In the genomic region with DNA sequence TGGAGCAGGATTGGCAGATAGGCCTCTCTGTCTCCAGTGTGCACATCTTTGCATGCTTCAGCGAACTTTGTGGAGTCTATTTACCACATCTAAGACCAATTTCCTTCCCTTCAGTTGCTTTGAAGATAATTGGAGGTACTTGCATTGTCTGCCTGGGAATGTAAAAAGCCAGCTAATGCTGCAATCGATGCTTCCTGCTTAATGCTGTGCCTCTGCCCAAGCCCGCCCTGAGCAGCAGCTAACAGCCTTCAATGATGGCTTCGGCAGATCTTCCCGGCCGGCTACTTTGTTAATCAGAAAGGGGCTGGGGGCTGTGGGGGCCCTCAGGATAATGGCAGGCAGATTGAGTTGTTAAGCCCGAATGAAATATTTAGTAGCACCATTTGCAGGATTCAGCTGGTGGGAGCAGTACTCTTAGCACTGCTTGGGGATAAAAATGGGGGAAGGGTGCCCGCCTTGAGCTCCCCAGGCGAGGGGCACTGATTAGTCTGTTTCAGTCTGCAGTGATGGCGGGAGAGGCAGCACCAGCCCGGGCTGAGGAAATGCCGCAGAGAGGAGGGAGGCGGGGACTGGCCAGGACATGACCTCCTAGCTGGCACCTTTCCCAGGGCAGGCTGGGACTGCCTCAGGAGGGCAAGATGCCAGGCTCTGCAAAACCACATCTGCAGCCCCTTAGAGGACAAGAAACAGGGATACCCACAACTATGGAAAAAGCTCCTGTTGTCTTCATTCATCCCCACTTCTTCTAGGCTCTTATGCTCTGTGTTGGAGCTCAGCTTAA, we compare ENCODE assay signal across 8 cellular contexts.
A peak's percentile ranks its signal among the peaks of the same experiment; 100 is the strongest.
DNase-seq lines count a peak whose midpoint lies in the region; ATAC-seq, FAIRE-seq and TF ChIP-seq lines count a peak whose summit lies in the region.

No MANE protein-coding gene starts in this region.

- H3K36me3 ChIP-seq in WERI-Rb-1, result no peaks in the 10 kb centered on the region
- H3K36me3 ChIP-seq in thoracic aorta, result no peaks in the 10 kb centered on the region

- CTCF ChIA-PET in activated naive CD4-positive, alpha-beta T cell treated with anti-CD3 and anti-CD28 coated beads, Interleukin-2, amount 10 ng/mL, durations not matched to agents 7 days and 5 days (lab: Charles Lee), result no interaction called here

- H3K9me3 ChIP-seq in WERI-Rb-1 (ENCODE audit: severe bottlenecking) (no peaks in the 10 kb centered on the region), thoracic aorta (no peaks in the 10 kb centered on the region)

- no peak for FAIRE-seq in D721Med (lab: Jason Lieb, UNC)

- TF ChIP-seq CTCF in WERI-Rb-1 (IDR thresholded peaks at IDR 0.05; ENCODE audit: low read depth, low read length) (no peak), thoracic aorta (IDR thresholded peaks at IDR 0.05) (no peak), D721Med (IDR thresholded peaks at IDR 0.05; ENCODE audit: insufficient read depth, missing control alignments) (no peak)

- no peaks in the 10 kb centered on the region for H3K36me3 Mint-ChIP-seq in activated naive CD4-positive, alpha-beta T cell treated with anti-CD3 and anti-CD28 coated beads, Interleukin-2, amount 10 ng/mL, durations not matched to agents 7 days and 5 days

- peak; percentile 78 for DNase-seq in NCI-H146 (lab: John Stamatoyannopoulos, UW)
- DNase-seq in WERI-Rb-1, result peak; percentile 58
- peak; percentile 10 to 92 (median 77) for DNase-seq in hypothalamus (lab: John Stamatoyannopoulos, UW)
- no peak for DNase-seq in thoracic aorta (ENCODE audit: low spot score)
- no peak for DNase-seq in D721Med (ENCODE audit: insufficient read length, low spot score)
- DNase-seq in activated naive CD4-positive, alpha-beta T cell treated with anti-CD3 and anti-CD28 coated beads, Interleukin-2, amount 10 ng/mL, durations not matched to agents 7 days and 5 days, result no peak

- H3K4me3 Mint-ChIP-seq in activated naive CD4-positive, alpha-beta T cell treated with anti-CD3 and anti-CD28 coated beads, Interleukin-2, amount 10 ng/mL, durations not matched to agents 7 days and 5 days, result no peak overlapping the region

- no peaks in the 10 kb centered on the region for H3K4me1 Mint-ChIP-seq in activated naive CD4-positive, alpha-beta T cell treated with anti-CD3 and anti-CD28 coated beads, Interleukin-2, amount 10 ng/mL, durations not matched to agents 7 days and 5 days

- H3K27me3 ChIP-seq in WERI-Rb-1 (ENCODE audit: insufficient read depth, low read depth, severe bottlenecking) (no peaks in the 10 kb centered on the region), thoracic aorta (replicated peaks; ENCODE audit: insufficient read depth) (no peaks in the 10 kb centered on the region)

- peak overlapping the region; percentile 6; the same call in 1 of the 2 replicates for H3K4me3 ChIP-seq in WERI-Rb-1 (ENCODE audit: low read depth, low read length)
- H3K4me3 ChIP-seq in thoracic aorta, result peak overlapping the region; percentile 18

- no peaks in the 10 kb centered on the region for H3K27me3 Mint-ChIP-seq in activated naive CD4-positive, alpha-beta T cell treated with anti-CD3 and anti-CD28 coated beads, Interleukin-2, amount 10 ng/mL, durations not matched to agents 7 days and 5 days

- H3K9me3 Mint-ChIP-seq in activated naive CD4-positive, alpha-beta T cell treated with anti-CD3 and anti-CD28 coated beads, Interleukin-2, amount 10 ng/mL, durations not matched to agents 7 days and 5 days, result no peaks in the 10 kb centered on the region

- peaks cover 0 to 10% of the 10 kb centered on the region in 2 donors for H3K4me1 ChIP-seq in thoracic aorta (ENCODE audit: control insufficient read depth in 1 of 2, low read depth in 2 of 2)

- H3K27ac Mint-ChIP-seq in activated naive CD4-positive, alpha-beta T cell treated with anti-CD3 and anti-CD28 coated beads, Interleukin-2, amount 10 ng/mL, durations not matched to agents 7 days and 5 days, result no peak overlapping the region

- H3K27ac ChIP-seq in WERI-Rb-1 (no peak overlapping the region; the same call in 1 of the 2 replicates), thoracic aorta (no peak overlapping the region)

- ATAC-seq in thoracic aorta (ENCODE audit: insufficient number of reproducible peaks, low FRiP score, low read depth) (no peak), GM21576 (IDR thresholded peaks at IDR 0.05; ENCODE audit: unreplicated experiment) (no peak), HG02759 (IDR thresholded peaks at IDR 0.05; ENCODE audit: unreplicated experiment) (no peak)

Comparison
In these comparisons a context has a peak if more than half of its experiments do, and no peak if none do; other contexts are left out.
1. DNase-seq: peak in NCI-H146 (single experiment), WERI-Rb-1 (single experiment) and hypothalamus (51 of 51); none in thoracic aorta (single experiment), D721Med (single experiment) and activated naive CD4-positive, alpha-beta T cell treated with anti-CD3 and anti-CD28 coated beads, Interleukin-2, amount 10 ng/mL, durations not matched to agents 7 days and 5 days (single experiment).